In the genomic region with DNA sequence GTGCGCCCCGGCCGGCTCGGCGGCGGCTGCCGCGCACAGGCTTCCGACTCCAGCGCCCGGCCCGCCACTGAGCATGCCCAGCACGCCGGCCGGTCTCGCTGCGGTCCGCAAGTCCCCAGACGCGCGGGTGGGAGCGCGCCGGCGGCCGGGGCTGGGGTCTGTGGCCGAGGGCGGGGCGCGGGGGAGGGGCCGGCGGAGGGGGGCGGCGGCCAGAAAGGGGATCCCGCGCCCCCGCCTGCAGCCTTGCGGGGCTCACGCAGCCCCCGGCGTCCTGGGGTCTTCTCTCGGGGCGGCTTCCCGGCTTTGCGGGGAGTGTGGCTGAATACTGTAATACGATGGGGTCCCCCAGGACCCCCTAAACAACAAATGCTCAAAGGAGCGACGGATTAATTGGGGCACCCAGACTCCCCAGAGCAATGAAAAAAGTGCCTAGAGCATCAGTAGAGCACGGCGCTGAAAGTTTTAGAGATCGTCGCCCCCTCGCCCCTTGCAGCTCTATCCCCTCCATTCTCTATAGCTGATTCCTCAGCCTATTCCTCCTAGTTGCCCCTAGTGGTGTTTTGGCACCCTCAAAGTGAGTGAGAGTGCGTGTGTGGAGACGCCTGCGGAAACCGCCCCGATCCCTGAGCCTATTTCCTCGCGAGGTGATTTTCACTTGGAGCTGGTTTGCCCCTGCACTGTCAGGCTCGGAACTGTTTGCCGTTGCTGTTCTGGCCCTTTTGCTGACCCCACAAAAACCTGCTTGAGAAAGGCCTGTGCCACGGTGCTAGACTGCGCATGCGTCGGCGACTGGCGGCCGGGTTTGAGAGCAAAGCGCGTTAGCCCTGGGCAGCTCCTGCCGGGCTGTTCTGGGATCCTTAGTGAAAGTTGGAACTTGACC, we compare ENCODE assay signal across 8 cellular contexts. TPM values are rescaled to one million over a fixed set of nuclear protein-coding genes. Genes with fewer than 3 reads are reported as not detected.
A peak's percentile ranks its signal among the peaks of the same experiment; 100 is the strongest.
DNase-seq lines count a peak whose midpoint lies in the region; ATAC-seq, FAIRE-seq and TF ChIP-seq lines count a peak whose summit lies in the region.

TSS of gene VAV3 (minus strand) at position 69 of the 880 bp plus-strand sequence. CDS start 311 bp downstream, outside the sequence.

- peak in 1 of 2 experiments; percentile 36; a peak in 1 of 3 replicates for TF ChIP-seq POLR2A in H1 (IDR thresholded peaks at IDR 0.05; ENCODE audit: control extremely low read depth in 1 of 2, low read depth in 2 of 2, low read length in 2 of 2)

- H4K8ac ChIP-seq in H1 (ENCODE audit: extremely low read depth, insufficient read depth, low read length), result peak within 1 kb of the TSS; percentile 79

- H3K9ac ChIP-seq in H1 (replicated peaks in 1 of 4; ENCODE audit: extremely low read depth in 1 of 4, low read depth in 3 of 4, low read length in 3 of 4), result peak within 1 kb of the TSS; percentile 51 to 73 (median 66); a peak in 6 of 7 replicates

- H3K36me3 ChIP-seq in H1 (ENCODE audit: control insufficient read depth in 2 of 4, insufficient read depth in 4 of 4, low read length in 3 of 4), result no peaks in the 10 kb centered on the region
- no peaks in the 10 kb centered on the region for H3K36me3 ChIP-seq in lung (ENCODE audit: control insufficient read depth in 2 of 2, insufficient read depth in 2 of 2, low read length in 2 of 2)

- H3K4me3 ChIP-seq in H1 (ENCODE audit: extremely low read depth in 1 of 4, insufficient read depth in 2 of 4, low read depth in 3 of 4, low read length in 4 of 4) (peak within 1 kb of the TSS; percentile 75 to 88 (median 82)), lung (peak within 1 kb of the TSS; percentile 64)

- no peaks in the 10 kb centered on the region for H3K79me1 ChIP-seq in H1 (ENCODE audit: low read depth, low read length)

- DNase-seq in SIG-M5 treated with dmso at 0.1 percent for 504 hours (lab: John Stamatoyannopoulos, UW; ENCODE audit: unreplicated experiment) (peak; percentile 88), SIG-M5 (lab: John Stamatoyannopoulos, UW) (no peak), NCI-H524 treated with DMSO at 0.1 percent for 48 hours (lab: John Stamatoyannopoulos, UW) (peak; percentile 34), H1 (ENCODE audit: low read depth in 1 of 2, low spot score in 2 of 2) (peak; percentile 73 to 88), lung (ENCODE audit: low spot score) (peak; percentile 64)
- DNase-seq in activated CD8-positive, alpha-beta memory T cell treated with anti-CD3 and anti-CD28 coated beads for 24 hours, result peak; percentile 91
- DNase-seq in stimulated activated CD4-positive, alpha-beta T cell treated with anti-CD3 and anti-CD28 coated beads, Interleukin-4, amount 100 ng/mL, for 4 hours, result peak; percentile 40 to 67

- H3K9me3 ChIP-seq in H1 (ENCODE audit: insufficient read depth in 2 of 2, low read depth in 1 of 2, low read length in 1 of 2) (no peaks in the 10 kb centered on the region), lung (ENCODE audit: control insufficient read depth in 2 of 2, insufficient read depth in 1 of 2, low read length in 1 of 2) (no peaks in the 10 kb centered on the region)

- peak within 1 kb of the TSS; percentile 71 for H4K5ac ChIP-seq in H1 (ENCODE audit: insufficient read length, low read depth, low read length)

- H3K4ac ChIP-seq in H1 (replicated peaks; ENCODE audit: insufficient read length, low read depth, low read length), result peak within 1 kb of the TSS; percentile 19

- H2BK5ac ChIP-seq in H1 (ENCODE audit: low read depth, low read length), result no peak within 1 kb of the TSS; the same call in 1 of the 2 replicates

- peak in 1 of 2 experiments; percentile 34; a peak in 2 of 4 replicates for TF ChIP-seq RAD21 in H1 (IDR thresholded peaks at IDR 0.05 in 1 of 2, conservative IDR thresholded peaks at IDR 0.05 in 1 of 2; ENCODE audit: low read depth in 2 of 2, low read length in 2 of 2)

- H3K27ac ChIP-seq in H1 (ENCODE audit: low read depth, low read length) (no peak within 1 kb of the TSS; the same call in 1 of the 2 replicates), lung (ENCODE audit: low read depth in 1 of 2, low read length in 1 of 2) (peak within 1 kb of the TSS; percentile 40 to 62)

- peak within 1 kb of the TSS; percentile 62 for H3K56ac ChIP-seq in H1 (replicated peaks; ENCODE audit: insufficient read length, low read depth, low read length)

- H3K79me2 ChIP-seq in H1 (ENCODE audit: control insufficient read depth in 1 of 2, insufficient read depth in 2 of 2, low read length in 2 of 2), result peaks cover 0 to 9% of the 10 kb centered on the region in 2 experiments; a peak in 1 of 4 replicates

- no peak within 1 kb of the TSS for H2BK20ac ChIP-seq in H1 (ENCODE audit: low read length)

- H3K23ac ChIP-seq in H1 (ENCODE audit: insufficient read length), result no peak within 1 kb of the TSS

- H3K14ac ChIP-seq in H1 (ENCODE audit: insufficient read length), result no peak within 1 kb of the TSS

- POLR2A ChIA-PET in H1 (lab: Charles Lee; ENCODE audit: partially characterized antibody), result interaction anchor here (1.0 to 1.5 kb wide), 3 partner anchors 8 to 97 kb away, joined by 3 to 4 read pairs (median 3); no protein-coding TSS in a partner anchor

- no peak within 1 kb of the TSS for H2BK15ac ChIP-seq in H1 (ENCODE audit: low read length)

- ATAC-seq in lung (ENCODE audit: insufficient read depth, low FRiP score) (peak; percentile 67), GM19023 (IDR thresholded peaks at IDR 0.05; ENCODE audit: unreplicated experiment) (no peak)

- H4K91ac ChIP-seq in H1 (replicated peaks; ENCODE audit: insufficient read length, low read length), result no peak within 1 kb of the TSS

- H2BK120ac ChIP-seq in H1 (replicated peaks; ENCODE audit: low read depth, low read length), result no peak within 1 kb of the TSS

- H4K20me1 ChIP-seq in H1 (replicated peaks in 1 of 2; ENCODE audit: control insufficient read depth in 1 of 2, insufficient read depth in 2 of 2, low read length in 2 of 2), result peaks cover 0 to 2% of the 10 kb centered on the region in 2 experiments

- H3K4me1 ChIP-seq in H1 (replicated peaks in 1 of 4; ENCODE audit: control insufficient read depth in 3 of 4, insufficient read depth in 4 of 4, low read length in 3 of 4), result peaks cover 0 to 6% (median 0%) of the 10 kb centered on the region in 4 experiments; a peak in 1 of 7 replicates
- peaks cover 0 to 5% of the 10 kb centered on the region in 2 donors for H3K4me1 ChIP-seq in lung (ENCODE audit: control insufficient read depth in 2 of 2, insufficient read depth in 2 of 2, low read length in 2 of 2)

- H3K27me3 ChIP-seq in H1 (replicated peaks in 1 of 4; ENCODE audit: control insufficient read depth in 3 of 4, extremely low read depth in 1 of 4, insufficient read depth in 3 of 4, low read length in 3 of 4) (peaks cover 0 to 16% (median 9%) of the 10 kb centered on the region in 4 experiments; a peak in 6 of 7 replicates), lung (ENCODE audit: control insufficient read depth, insufficient read depth) (no peaks in the 10 kb centered on the region)

- no peak within 1 kb of the TSS; the same call in 1 of the 2 replicates for H2AK5ac ChIP-seq in H1 (ENCODE audit: low read depth, low read length)

- peak within 1 kb of the TSS; percentile 78 for H3K18ac ChIP-seq in H1 (ENCODE audit: extremely low read depth, low read length)

- WGBS in H1 (ENCODE audit: extremely low coverage in 1 of 2, insufficient coverage in 1 of 2, insufficient read length in 1 of 2, insufficient replicate concordance in 2 of 2, low coverage in 1 of 2, low lambda C conversion rate in 2 of 2, missing lambda C conversion rate in 1 of 2), 2 experiments, result 1% methylated on average over 26 of the region's 72 CpGs; no CpG with 5 or more reads in 1 of the 2 experiments
- WGBS in lung, 2 donors, result 0 to 1% methylated on average over 48 to 72 of the region's 72 CpGs

- H2AFZ ChIP-seq in H1 (ENCODE audit: low read length), result peak within 1 kb of the TSS; percentile 99

- TF ChIP-seq CTCF in H1 (IDR thresholded peaks at IDR 0.05; ENCODE audit: control extremely low read depth in 1 of 3, insufficient read depth in 1 of 3, low read depth in 1 of 3, low read length in 3 of 3), result peak in 1 of 3 experiments; percentile 26; a peak in 2 of 4 replicates
- TF ChIP-seq CTCF in lung (IDR thresholded peaks at IDR 0.05; ENCODE audit: control extremely low read depth, extremely low read depth), result no peak

- CTCF ChIA-PET in H1 (lab: Charles Lee; ENCODE audit: partially characterized antibody), result interaction anchor here (0.6 to 2.2 kb wide), 11 partner anchors 9 to 183 kb away, joined by 3 to 11 read pairs (median 3); no protein-coding TSS in a partner anchor

- H3K23me2 ChIP-seq in H1 (ENCODE audit: low read depth, low read length), result peaks cover 14% of the 10 kb centered on the region

- peak within 1 kb of the TSS; percentile 93 to 99 for H3K4me2 ChIP-seq in H1 (ENCODE audit: insufficient read depth in 1 of 2, low read depth in 2 of 2, low read length in 2 of 2)

- TF ChIP-seq EP300 in H1 (IDR thresholded peaks at IDR 0.05; ENCODE audit: borderline replicate concordance in 1 of 2, low read depth in 2 of 2, low read length in 2 of 2), result no peak

- H2BK12ac ChIP-seq in H1 (ENCODE audit: low read depth, low read length), result peak within 1 kb of the TSS; percentile 92

- peak; percentile 58 for FAIRE-seq in H1 (lab: Jason Lieb, UNC)

TF ChIP-seq in H1, 55 proteins besides CTCF, POLR2A, EP300 and RAD21 (continues in another document):
- TF ChIP-seq BACH1 (IDR thresholded peaks at IDR 0.05; ENCODE audit: low read length) (0 out of 2 replicates have a peak, but pooled peaks have one; percentile 42), E2F6 (IDR thresholded peaks at IDR 0.05) (0 out of 2 replicates have a peak, but pooled peaks have one; percentile 13), SIX5 (IDR thresholded peaks at IDR 0.05; ENCODE audit: low read depth, low read length) (no peak), SP2 (IDR thresholded peaks at IDR 0.05; ENCODE audit: low read length) (no peak), NRF1 (IDR thresholded peaks at IDR 0.05; ENCODE audit: low read depth, low read length) (peak; percentile 74), EGR1 (IDR thresholded peaks at IDR 0.05; ENCODE audit: borderline replicate concordance, low read depth, low read length) (no peak)

RNA-seq across cellular contexts. Expression of gene VAV3, which starts in this region (rescaled TPM):
- 7.9 and 10.4 TPM in 2 replicates for total RNA-seq in H1 (2021; fragmentation: NEBNext Ultra II Directional; extraction: Animal tissue kit (Norgen Biotek cat#: 25700))
- polyA plus RNA-seq in H1 (2011; rRNA removed) (1.3 and 2.9 TPM in 2 replicates), lung (1 to 10 TPM; 1.7 to 8.0 TPM)
- 2.9 TPM for polyA plus RNA-seq in H1 (2011; cell fraction: cytosol; rRNA removed)
- 1.9 TPM for polyA plus RNA-seq in H1 (2011; cell fraction: nucleus; rRNA removed)
- polyA plus RNA-seq in H1 (2012, experiment 1 of 2), result 4.9 to 6.7 TPM (median 5.1 TPM) in 4 replicates
- polyA plus RNA-seq in H1 (2012, experiment 2 of 2), result 0.39 TPM
- polyA plus RNA-seq in H1 (2013, experiment 1 of 2), result 4.1 TPM
- polyA plus RNA-seq in H1 (2013, experiment 2 of 2), result 4.0 TPM
- polyA minus RNA-seq in H1 (2011; rRNA and poly(A)+ RNA removed), result 7.7 and 8.3 TPM in 2 replicates
- polyA minus RNA-seq in H1 (2011; cell fraction: cytosol; rRNA and poly(A)+ RNA removed), result 4.3 TPM
- 17.2 TPM for polyA minus RNA-seq in H1 (2011; cell fraction: nucleus; rRNA and poly(A)+ RNA removed)
- 10 to 100 TPM in 1 of 2 donors, 1 to 10 TPM in 1; 7.2 to 14.4 TPM for total RNA-seq in lung
